In the genomic region with DNA sequence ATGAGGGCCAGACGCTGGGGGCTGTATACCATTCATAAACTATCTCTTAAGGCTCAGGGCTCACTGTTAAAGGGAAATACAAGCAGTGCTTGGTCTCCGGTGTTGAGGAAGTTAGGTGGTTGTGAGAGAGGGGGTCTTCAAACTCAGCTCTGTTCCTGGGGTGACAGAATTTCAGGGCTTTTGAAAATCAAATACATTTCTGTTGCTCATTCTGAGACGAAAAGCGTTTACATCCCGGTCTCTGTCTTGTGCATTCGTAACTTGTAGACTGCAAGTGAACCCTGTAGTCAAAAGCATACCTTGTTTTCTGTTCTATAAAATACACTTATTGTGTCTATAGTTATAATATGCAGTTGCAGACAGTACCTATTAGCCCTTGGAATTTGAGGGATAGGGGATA, we compare ENCODE assay signal across 12 cellular contexts. TPM values are rescaled to one million over a fixed set of nuclear protein-coding genes. Genes with fewer than 3 reads are reported as not detected.
DNase-seq lines count a peak whose midpoint lies in the region; ATAC-seq and TF ChIP-seq lines count a peak whose summit lies in the region.
"Had no signal": no experiment of that assay in that cellular context is flagged by ENCODE, and none has a peak within 500 bp of the region (broad histone marks: within the 10 kb centered on the region; RNA-seq: fewer than 3 reads in every experiment).

No MANE protein-coding gene starts in this region.

- peak overlapping the region; percentile 75 for H3K4me3 Mint-ChIP-seq in MCF 10A (ENCODE audit: unreplicated experiment)

- H3K9ac ChIP-seq in BLaER1 treated with 17β-estradiol and CSF1 and Interleukin-3, amounts not matched to agents 10 nM and 100 nM = no peak overlapping the region
- H3K9ac ChIP-seq in HUES6 (ENCODE audit: low read length) = no peak overlapping the region

- H3K9me3 Mint-ChIP-seq in MCF 10A (ENCODE audit: unreplicated experiment) = no peaks in the 10 kb centered on the region

- peaks cover 0 to 8% (median 0%) of the 10 kb centered on the region in 11 experiments; a peak in 1 of 22 replicates for H3K36me3 ChIP-seq in BLaER1 treated with 17β-estradiol and CSF1 and Interleukin-3, amounts not matched to agents 10 nM and 100 nM
- H3K36me3 ChIP-seq in HUES6 (ENCODE audit: control insufficient read depth, insufficient read depth, low read length) (no peaks in the 10 kb centered on the region), muscle layer of duodenum (ENCODE audit: control insufficient read depth in 1 of 2, insufficient read depth in 2 of 2, low read length in 2 of 2) (no peaks in the 10 kb centered on the region)
- H3K36me3 ChIP-seq: right lobe of liver had no signal

- no peak overlapping the region for H3K27ac Mint-ChIP-seq in MCF 10A (ENCODE audit: low read depth, unreplicated experiment)

- H3K4me1 ChIP-seq in BLaER1 treated with 17β-estradiol and CSF1 and Interleukin-3, amounts not matched to agents 10 nM and 100 nM = peaks cover 57 to 75% (median 65%) of the 10 kb centered on the region in 10 experiments
- peaks cover 22% of the 10 kb centered on the region for H3K4me1 ChIP-seq in HUES6 (ENCODE audit: control insufficient read depth, insufficient read depth, low read length)
- peaks cover 16 to 30% of the 10 kb centered on the region in 2 donors for H3K4me1 ChIP-seq in muscle layer of duodenum (ENCODE audit: control insufficient read depth in 1 of 2, insufficient read depth in 2 of 2, low read length in 2 of 2)

- peaks cover 0 to 34% (median 20%) of the 10 kb centered on the region in 11 experiments; a peak in 15 of 22 replicates for H3K27me3 ChIP-seq in BLaER1 treated with 17β-estradiol and CSF1 and Interleukin-3, amounts not matched to agents 10 nM and 100 nM
- H3K27me3 ChIP-seq in HUES6 (ENCODE audit: control insufficient read depth, insufficient read depth, low read length) (peaks cover 24% of the 10 kb centered on the region), muscle layer of duodenum (ENCODE audit: low read depth, low read length) (no peaks in the 10 kb centered on the region)

- no peaks in the 10 kb centered on the region for H3K27me3 Mint-ChIP-seq in MCF 10A (ENCODE audit: insufficient read depth, unreplicated experiment)

- H3K9me3 ChIP-seq in BLaER1 treated with 17β-estradiol and CSF1 and Interleukin-3, amounts not matched to agents 10 nM and 100 nM (replicated peaks in 1 of 11) = peaks cover 0 to 4% (median 0%) of the 10 kb centered on the region in 11 experiments; a peak in 2 of 22 replicates
- no peaks in the 10 kb centered on the region for H3K9me3 ChIP-seq in HUES6 (ENCODE audit: control insufficient read depth, insufficient read depth, low read depth, low read length)
- no peaks in the 10 kb centered on the region for H3K9me3 ChIP-seq in muscle layer of duodenum (ENCODE audit: control insufficient read depth in 1 of 2, low read length in 2 of 2)
- H3K9me3 ChIP-seq: right lobe of liver had no signal

- H3K36me3 Mint-ChIP-seq in MCF 10A (ENCODE audit: insufficient read depth, unreplicated experiment) = no peaks in the 10 kb centered on the region

- peak overlapping the region in 2 of 10 experiments; percentile 81 to 84; a peak in 2 of 20 replicates for H3K4me3 ChIP-seq in BLaER1 treated with 17β-estradiol and CSF1 and Interleukin-3, amounts not matched to agents 10 nM and 100 nM
- peak overlapping the region; percentile 86; the same call in 1 of the 2 replicates for H3K4me3 ChIP-seq in HUES6 (ENCODE audit: low read depth, low read length)
- peak overlapping the region; percentile 58 to 72 for H3K4me3 ChIP-seq in muscle layer of duodenum (ENCODE audit: low read depth in 1 of 2, low read length in 2 of 2)

- no peak for DNase-seq in MCF 10A (ENCODE audit: unreplicated experiment)
- no peak for DNase-seq in T1000 (lab: John Stamatoyannopoulos, UW)
- DNase-seq: activated CD4-positive, alpha-beta T cell treated with anti-CD3 and anti-CD28 coated beads, Interleukin-2, amount 50 U/mL, for 1 hour; cortex of kidney; OCI-M1; right lobe of liver had no signal

- no peak overlapping the region for H3K27ac ChIP-seq in BLaER1 treated with 17β-estradiol and CSF1 and Interleukin-3, amounts not matched to agents 10 nM and 100 nM
- H3K27ac ChIP-seq in HUES6 (ENCODE audit: low read depth, low read length) (no peak overlapping the region), muscle layer of duodenum (ENCODE audit: low read length) (no peak overlapping the region)

- peaks cover 14 to 63% (median 43%) of the 10 kb centered on the region in 11 experiments; a peak in 21 of 22 replicates for H4K20me1 ChIP-seq in BLaER1 treated with 17β-estradiol and CSF1 and Interleukin-3, amounts not matched to agents 10 nM and 100 nM

- H3K4me2 ChIP-seq in BLaER1 treated with 17β-estradiol and CSF1 and Interleukin-3, amounts not matched to agents 10 nM and 100 nM = peak overlapping the region; percentile 91 to 100 (median 97)

- BruUV-seq in MCF 10A (replicated peaks; lab: Mats Ljungman, UMichigan) = no TSS peak

- intact Hi-C loops in MCF 10A (cut with micrococcal nuclease) = no loop called here

- peaks cover 37% of the 10 kb centered on the region for H3K4me1 Mint-ChIP-seq in MCF 10A (ENCODE audit: insufficient read depth, unreplicated experiment)

- ATAC-seq in GM21367 (IDR thresholded peaks at IDR 0.05; ENCODE audit: unreplicated experiment) = no peak
- ATAC-seq in HG03280 (IDR thresholded peaks at IDR 0.05; ENCODE audit: unreplicated experiment) = no peak
- no peak for ATAC-seq in GM21576 (IDR thresholded peaks at IDR 0.05; ENCODE audit: unreplicated experiment)
- ATAC-seq: right lobe of liver had no signal

- CTCF ChIA-PET in MCF 10A (lab: Yijun Ruan, JAX) = interaction anchor here (0.6 to 8.6 kb wide), 14 partner anchors 11 to 552 kb away, joined by 3 to 152 read pairs (median 4); no protein-coding TSS in a partner anchor

- POLR2A ChIA-PET in MCF 10A (lab: Yijun Ruan, JAX) = interaction anchor here (3.3 to 5.4 kb wide), 3 partner anchors 10 to 92 kb away, joined by 15 to 81 read pairs (median 35); no protein-coding TSS in a partner anchor

- no peak for TF ChIP-seq CTCF in MCF 10A (IDR thresholded peaks at IDR 0.05; ENCODE audit: unreplicated experiment)

RNA-seq across cellular contexts. Expression of a gene that starts 1.7 kb away (rescaled TPM):
- 10.1 and 11.9 TPM in 2 replicates for total RNA-seq in MCF 10A (2022)
